ENCODE assay signal across 1 cellular context in genomic region chr5:16625116-16625515, GRCh38.
A peak's percentile ranks its signal among the peaks of the same experiment; 100 is the strongest.
TF ChIP-seq lines count a peak whose summit lies in the region.

No MANE protein-coding gene starts in this region.

TF ChIP-seq in K562, 482 proteins besides CTCF, POLR2A, EP300 and RAD21:
- no peak for TF ChIP-seq NR2C1 (IDR thresholded peaks at IDR 0.05)
- no peak for TF ChIP-seq NR2C1 (tag; IDR thresholded peaks at IDR 0.05)
- TF ChIP-seq SPI1 (IDR thresholded peaks at IDR 0.05; ENCODE audit: borderline replicate concordance, low read depth, low read length), result 0 out of 2 replicates have a peak, but pooled peaks have one; percentile 19
